ENCODE assay signal across 21 cellular contexts in the genomic region with DNA sequence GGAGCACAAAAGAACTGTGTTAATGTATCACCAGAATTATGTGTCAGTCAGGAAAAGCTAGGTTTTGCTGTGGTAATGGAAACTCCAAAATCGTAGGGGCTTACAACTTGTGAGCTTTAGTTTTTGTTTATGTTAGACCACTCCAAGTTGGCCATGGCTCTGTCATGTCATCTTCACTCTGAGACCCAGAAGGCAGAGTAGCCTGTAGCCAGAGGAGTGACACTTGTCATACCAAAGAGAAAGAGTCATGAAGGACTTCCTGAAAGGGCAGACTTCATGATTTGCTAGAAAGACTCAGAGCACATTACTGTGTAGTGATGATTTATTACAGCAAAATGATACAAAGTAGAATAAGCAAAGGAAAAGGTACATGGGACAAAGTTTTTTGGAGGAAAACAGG.
A peak's percentile ranks its signal among the peaks of the same experiment; 100 is the strongest.
DNase-seq lines count a peak whose midpoint lies in the region; ATAC-seq and TF ChIP-seq lines count a peak whose summit lies in the region.
"Had no signal": no experiment of that assay in that cellular context is flagged by ENCODE, and none has a peak within 500 bp of the region (broad histone marks: within the 10 kb centered on the region; RNA-seq: fewer than 3 reads in every experiment).

No MANE protein-coding gene starts in this region.

- no peaks in the 10 kb centered on the region for H3K79me2 ChIP-seq in GM23248 (ENCODE audit: insufficient read depth)
- H3K79me2 ChIP-seq: hepatocyte had no signal

- H3K36me3 Mint-ChIP-seq in activated CD4-positive, alpha-beta T cell treated with anti-CD3 and anti-CD28 coated beads for 36 hours (ENCODE audit: low read depth): no peaks in the 10 kb centered on the region
- no peaks in the 10 kb centered on the region for H3K36me3 Mint-ChIP-seq in activated CD8-positive, alpha-beta T cell treated with anti-CD3 and anti-CD28 coated beads for 36 hours (ENCODE audit: low read depth)
- peaks cover 0 to 19% (median 0%) of the 10 kb centered on the region in 3 donors for H3K36me3 Mint-ChIP-seq in naive thymus-derived CD8-positive, alpha-beta T cell
- H3K36me3 Mint-ChIP-seq: mesothelial cell of epicardium had no signal

- no peak for TF ChIP-seq CTCF in activated CD8-positive, alpha-beta T cell treated with anti-CD3 and anti-CD28 coated beads for 36 hours (IDR thresholded peaks at IDR 0.05)

- H3K9me3 ChIP-seq in GM23248 (ENCODE audit: low read depth): no peaks in the 10 kb centered on the region
- H3K9me3 ChIP-seq: MG63 had no signal

- peaks cover 16% of the 10 kb centered on the region for H3K4me1 ChIP-seq in GM23248 (ENCODE audit: insufficient read depth)

- POLR2A ChIA-PET in activated CD4-positive, alpha-beta T cell treated with anti-CD3 and anti-CD28 coated beads for 36 hours (lab: Charles Lee): no interaction called here
- POLR2A ChIA-PET in activated CD8-positive, alpha-beta T cell treated with anti-CD3 and anti-CD28 coated beads for 36 hours (lab: Charles Lee): no interaction called here
- POLR2A ChIA-PET in naive thymus-derived CD8-positive, alpha-beta T cell (lab: Charles Lee): interaction anchor here (1.0 to 6.4 kb wide), 3 partner anchors 9 to 51 kb away, joined by 3 to 45 read pairs (median 5); no protein-coding TSS in a partner anchor

- H4K20me1 ChIP-seq in GM23248 (ENCODE audit: insufficient read depth): no peaks in the 10 kb centered on the region

- H3K27ac ChIP-seq in GM23248: no peak overlapping the region
- H3K27ac ChIP-seq: hepatocyte had no signal

- peaks cover 8% of the 10 kb centered on the region; the same call in 1 of the 2 replicates for H3F3A ChIP-seq in GM23248 (ENCODE audit: insufficient read depth)

- WGBS in GM23248 (ENCODE audit: low coverage in 1 of 2, low lambda C conversion rate in 2 of 2, missing lambda C conversion rate in 2 of 2), 2 experiments: 77 to 79% methylated on average over 1 of the region's 1 CpG

- peaks cover 2% of the 10 kb centered on the region for H3K9me3 Mint-ChIP-seq in activated CD4-positive, alpha-beta T cell treated with anti-CD3 and anti-CD28 coated beads for 36 hours (ENCODE audit: low read depth)
- no peaks in the 10 kb centered on the region for H3K9me3 Mint-ChIP-seq in activated CD8-positive, alpha-beta T cell treated with anti-CD3 and anti-CD28 coated beads for 36 hours
- H3K9me3 Mint-ChIP-seq in naive thymus-derived CD8-positive, alpha-beta T cell: peaks cover 0 to 8% (median 5%) of the 10 kb centered on the region in 9 donors

- no peaks in the 10 kb centered on the region for H3K27me3 Mint-ChIP-seq in activated CD4-positive, alpha-beta T cell treated with anti-CD3 and anti-CD28 coated beads for 36 hours
- no peaks in the 10 kb centered on the region for H3K27me3 Mint-ChIP-seq in activated CD8-positive, alpha-beta T cell treated with anti-CD3 and anti-CD28 coated beads for 36 hours
- no peaks in the 10 kb centered on the region for H3K27me3 Mint-ChIP-seq in naive thymus-derived CD8-positive, alpha-beta T cell

- no peak overlapping the region for H3K4me3 Mint-ChIP-seq in activated CD4-positive, alpha-beta T cell treated with anti-CD3 and anti-CD28 coated beads for 36 hours
- H3K4me3 Mint-ChIP-seq in activated CD8-positive, alpha-beta T cell treated with anti-CD3 and anti-CD28 coated beads for 36 hours: no peak overlapping the region
- peak overlapping the region in 9 of 10 donors; percentile 30 to 79 (median 70) for H3K4me3 Mint-ChIP-seq in naive thymus-derived CD8-positive, alpha-beta T cell
- H3K4me3 Mint-ChIP-seq: mesothelial cell of epicardium, WTC11 had no signal

- DNase-seq in activated CD4-positive, alpha-beta T cell treated with anti-CD3 and anti-CD28 coated beads for 36 hours: no peak
- no peak for DNase-seq in activated CD4-positive, alpha-beta T cell treated with anti-CD3 and anti-CD28 coated beads for 1 hour
- DNase-seq in GM23248: peak; percentile 17
- no peak for DNase-seq in activated CD8-positive, alpha-beta T cell treated with anti-CD3 and anti-CD28 coated beads for 36 hours
- no peak for DNase-seq in naive thymus-derived CD8-positive, alpha-beta T cell
- no peak for DNase-seq in NCI-H146 treated with DMSO at 0.1 percent for 48 hours (lab: John Stamatoyannopoulos, UW; ENCODE audit: unreplicated experiment)
- no peak for DNase-seq in dedifferentiated amniotic fluid mesenchymal stem cell (ENCODE audit: extremely low spot score)
- DNase-seq: anterior cingulate cortex, C1 segment of cervical spinal cord, cerebellar nuclear complex, MG63, NCI-H187, NCI-H345, nucleus accumbens, right cardiac atrium had no signal

- H3K27me3 ChIP-seq in GM23248 (replicated peaks; ENCODE audit: insufficient read depth): no peaks in the 10 kb centered on the region
- H3K27me3 ChIP-seq: hepatocyte, MG63 had no signal

- peaks cover 64% of the 10 kb centered on the region for H3K4me1 Mint-ChIP-seq in activated CD4-positive, alpha-beta T cell treated with anti-CD3 and anti-CD28 coated beads for 36 hours
- peaks cover 62% of the 10 kb centered on the region for H3K4me1 Mint-ChIP-seq in activated CD8-positive, alpha-beta T cell treated with anti-CD3 and anti-CD28 coated beads for 36 hours (ENCODE audit: low read depth)
- peaks cover 37 to 86% (median 75%) of the 10 kb centered on the region in 4 donors for H3K4me1 Mint-ChIP-seq in naive thymus-derived CD8-positive, alpha-beta T cell

- CTCF ChIA-PET in activated CD4-positive, alpha-beta T cell treated with anti-CD3 and anti-CD28 coated beads for 36 hours (lab: Charles Lee): no interaction called here
- CTCF ChIA-PET in activated CD8-positive, alpha-beta T cell treated with anti-CD3 and anti-CD28 coated beads for 36 hours (lab: Charles Lee): no interaction called here

- no peak overlapping the region for H3K27ac Mint-ChIP-seq in activated CD4-positive, alpha-beta T cell treated with anti-CD3 and anti-CD28 coated beads for 36 hours
- H3K27ac Mint-ChIP-seq in activated CD8-positive, alpha-beta T cell treated with anti-CD3 and anti-CD28 coated beads for 36 hours: peak overlapping the region; percentile 71
- peak overlapping the region in 9 of 10 donors; percentile 93 to 98 (median 95) for H3K27ac Mint-ChIP-seq in naive thymus-derived CD8-positive, alpha-beta T cell
- H3K27ac Mint-ChIP-seq: mesothelial cell of epicardium, WTC11 had no signal

- no peak overlapping the region for H3K4me2 ChIP-seq in GM23248 (ENCODE audit: unreplicated experiment)
- H3K4me2 ChIP-seq: hepatocyte had no signal

- intact Hi-C loops in activated CD4-positive, alpha-beta T cell treated with anti-CD3 and anti-CD28 coated beads for 36 hours (cut with DNase I, micrococcal nuclease): loop anchor here in 1 of 2 experiments (2.0 to 10.0 kb wide), 2 partner anchors 33 to 479 kb away; partner anchors contain the start of genes FOXA1 and TTC6
- intact Hi-C loops in activated CD8-positive, alpha-beta T cell treated with anti-CD3 and anti-CD28 coated beads for 36 hours (cut with micrococcal nuclease): no loop called here

- in situ Hi-C loops in GM23248 (cut with MboI): no loop called here

- no peak overlapping the region for H3K9ac ChIP-seq in GM23248

- peak; percentile 55 for ATAC-seq in activated CD4-positive, alpha-beta T cell treated with anti-CD3 and anti-CD28 coated beads for 36 hours
- ATAC-seq in activated CD8-positive, alpha-beta T cell treated with anti-CD3 and anti-CD28 coated beads for 36 hours: peak; percentile 54
- ATAC-seq in naive thymus-derived CD8-positive, alpha-beta T cell: peak in 1 of 2 donors; percentile 19
- ATAC-seq in HG03280 (IDR thresholded peaks at IDR 0.05; ENCODE audit: unreplicated experiment): no peak
- ATAC-seq: HCT116, right cardiac atrium, Right ventricle myocardium inferior, WTC11 had no signal

- no peak overlapping the region for H2AFZ ChIP-seq in GM23248
- H2AFZ ChIP-seq: hepatocyte had no signal

- H3K4me3 ChIP-seq in GM23248: no peak overlapping the region
- H3K4me3 ChIP-seq: hepatocyte, MG63 had no signal

- no peaks in the 10 kb centered on the region for H3K9me2 ChIP-seq in GM23248 (ENCODE audit: insufficient read depth)

- H3K36me3 ChIP-seq in GM23248 (ENCODE audit: low read depth): no peaks in the 10 kb centered on the region
- H3K36me3 ChIP-seq: MG63 had no signal

Comparison
In these comparisons a context has a peak if more than half of its experiments do, and no peak if none do; other contexts are left out.
1. H3K4me3 Mint-ChIP-seq: peak in naive thymus-derived CD8-positive, alpha-beta T cell (9 of 10); none in activated CD4-positive, alpha-beta T cell treated with anti-CD3 and anti-CD28 coated beads for 36 hours (single experiment) and activated CD8-positive, alpha-beta T cell treated with anti-CD3 and anti-CD28 coated beads for 36 hours (single experiment).